In genomic region chr10:6202098-6202683, GRCh38 we compare ENCODE assay signal across 8 cellular contexts. TPM values are rescaled to one million over a fixed set of nuclear protein-coding genes. Genes with fewer than 3 reads are reported as not detected.
DNase-seq lines count a peak whose midpoint lies in the region; ATAC-seq, FAIRE-seq and TF ChIP-seq lines count a peak whose summit lies in the region.

No MANE protein-coding gene starts in this region.

- no peak for TF ChIP-seq RAD21 in HepG2 (CRISPR knock-in tag; IDR thresholded peaks at IDR 0.05)

- DNase-seq in ascending aorta (ENCODE audit: low spot score in 2 of 2) (peak in 1 of 2 donors; percentile 78), HepG2 (ENCODE audit: low spot score) (no peak), testis (no peak), NCI-H2171 treated with DMSO at 0.1 percent for 48 hours (lab: John Stamatoyannopoulos, UW) (no peak), HUDEP-2 (lab: John Stamatoyannopoulos, UW; ENCODE audit: unreplicated experiment in 76 of 76) (no peak), EL (no peak)

- peak; percentile 3 for ATAC-seq in HG03060 (IDR thresholded peaks at IDR 0.05; ENCODE audit: low read depth, unreplicated experiment)
- peak; percentile 37 for ATAC-seq in HepG2

- peak overlapping the region; percentile 98 for H3K4me2 ChIP-seq in HepG2 (ENCODE audit: low read depth, low read length)

- peaks cover under 1 to 41% of the 10 kb centered on the region in 2 donors for H3K4me1 ChIP-seq in ascending aorta
- H3K4me1 ChIP-seq in HepG2 (ENCODE audit: insufficient read depth, low read length): peaks cover 36% of the 10 kb centered on the region
- peaks cover 26% of the 10 kb centered on the region for H3K4me1 ChIP-seq in testis

- no peaks in the 10 kb centered on the region for H3K27me3 ChIP-seq in ascending aorta
- peaks cover 0 to 11% of the 10 kb centered on the region in 2 experiments; a peak in 1 of 5 replicates for H3K27me3 ChIP-seq in HepG2 (ENCODE audit: control insufficient read depth in 1 of 2, insufficient read depth in 2 of 2, low read length in 2 of 2)
- H3K27me3 ChIP-seq in testis: no peaks in the 10 kb centered on the region

- in situ Hi-C loops in HepG2 (cut with HindIII; ENCODE audit: extremely low pct_ligation_motif_present, low pct_unique_long_range_greater_than_20kb): loop anchor here (5.0 kb wide), 1 partner anchor 200 kb away; no protein-coding TSS in a partner anchor

- no peaks in the 10 kb centered on the region for H3K36me3 ChIP-seq in ascending aorta
- peaks cover 0 to 2% of the 10 kb centered on the region in 2 experiments; a peak in 1 of 5 replicates for H3K36me3 ChIP-seq in HepG2 (replicated peaks in 1 of 2; ENCODE audit: control insufficient read depth in 1 of 2, insufficient read depth in 2 of 2, low read length in 2 of 2)
- H3K36me3 ChIP-seq in testis (ENCODE audit: low read depth, missing control alignments): no peaks in the 10 kb centered on the region

- intact Hi-C loops in ascending aorta (cut with DNase I) (loop anchor here (1.0 to 5.0 kb wide), 8 partner anchors 21 to 255 kb away; partner anchors contain the start of gene RBM17), HepG2 (cut with micrococcal nuclease; ENCODE audit: unreplicated experiment) (loop anchor here (1.0 to 5.0 kb wide), 2 partner anchors 75 to 199 kb away; no protein-coding TSS in a partner anchor), testis (cut with DNase I; ENCODE audit: low total_unique reads) (loop anchor here (5.0 to 10.0 kb wide), 2 partner anchors 40 to 203 kb away; no protein-coding TSS in a partner anchor)

- CTCF ChIA-PET in HepG2 (lab: Yijun Ruan, JAX; ENCODE audit: low intra/inter-chr PET ratio, low total read pairs): interaction anchor here (2.0 to 2.1 kb wide), 2 partner anchors 114 to 200 kb away, joined by 5 to 22 read pairs; partner anchors contain the start of gene RBM17

- H3K4me3 ChIP-seq in ascending aorta: peak overlapping the region; percentile 92 to 97
- H3K4me3 ChIP-seq in HepG2 (replicated peaks in 1 of 3; ENCODE audit: insufficient read depth in 1 of 3, low read depth in 2 of 3, low read length in 3 of 3): peak overlapping the region; percentile 42 to 79 (median 71)
- H3K4me3 ChIP-seq in testis: peak overlapping the region; percentile 75 to 81

- FAIRE-seq in HepG2 (lab: Jason Lieb, UNC): no peak

- peak overlapping the region; percentile 49 for H3K9ac ChIP-seq in HepG2 (ENCODE audit: insufficient read depth, low read depth, low read length)

- TF ChIP-seq POLR2A in HepG2 (IDR thresholded peaks at IDR 0.05; ENCODE audit: insufficient read depth in 1 of 2, low read depth in 2 of 2, low read length in 2 of 2) (no peak), testis (IDR thresholded peaks at IDR 0.05) (no peak)

- 3% methylated on average over 13 of the region's 29 CpGs for WGBS in HepG2 (ENCODE audit: low lambda C conversion rate)
- WGBS in testis, 2 donors: 0% methylated on average over 2 to 25 of the region's 29 CpGs

- H4K20me1 ChIP-seq in HepG2 (ENCODE audit: insufficient read depth, low read length): peaks cover 5% of the 10 kb centered on the region; the same call in 1 of the 2 replicates

- H3K9me3 ChIP-seq in ascending aorta: no peaks in the 10 kb centered on the region
- no peaks in the 10 kb centered on the region for H3K9me3 ChIP-seq in HepG2 (ENCODE audit: low read length)
- no peaks in the 10 kb centered on the region for H3K9me3 ChIP-seq in testis

- peaks cover 12% of the 10 kb centered on the region for H3K79me2 ChIP-seq in HepG2 (ENCODE audit: insufficient read depth, low read length)

- no peak for TF ChIP-seq EP300 in HepG2 (IDR thresholded peaks at IDR 0.05; ENCODE audit: low read depth in 2 of 2, low read length in 2 of 2)
- TF ChIP-seq EP300 in HepG2 (CRISPR knock-in tag; IDR thresholded peaks at IDR 0.05; ENCODE audit: borderline replicate concordance): no peak

- BruUV-seq in HepG2 (replicated peaks; lab: Mats Ljungman, UMichigan): no TSS peak

- POLR2A ChIA-PET in HepG2 (lab: Yijun Ruan, JAX): interaction anchor here (0.8 kb wide), 2 partner anchors 77 to 200 kb away, joined by 3 to 4 read pairs; no protein-coding TSS in a partner anchor

- peak overlapping the region; percentile 46 for H3K27ac ChIP-seq in C4-2B
- peak overlapping the region; percentile 96 to 99 for H3K27ac ChIP-seq in ascending aorta
- no peak overlapping the region for H3K27ac ChIP-seq in HepG2 (ENCODE audit: extremely low read length, insufficient read depth, low read length)
- H3K27ac ChIP-seq in testis: peak overlapping the region; percentile 1 to 91

- TF ChIP-seq CTCF in C4-2B (conservative IDR thresholded peaks at IDR 0.05) (no peak), ascending aorta (IDR thresholded peaks at IDR 0.05) (no peak), HepG2 (CRISPR knock-in tag; IDR thresholded peaks at IDR 0.05) (no peak), testis (IDR thresholded peaks at IDR 0.05) (no peak)

- no peak overlapping the region for H2AFZ ChIP-seq in HepG2 (ENCODE audit: low read length)

TF ChIP-seq in HepG2, 621 proteins besides CTCF, POLR2A, EP300 and RAD21 (continues in another document):
- TF ChIP-seq, protein P1, sequence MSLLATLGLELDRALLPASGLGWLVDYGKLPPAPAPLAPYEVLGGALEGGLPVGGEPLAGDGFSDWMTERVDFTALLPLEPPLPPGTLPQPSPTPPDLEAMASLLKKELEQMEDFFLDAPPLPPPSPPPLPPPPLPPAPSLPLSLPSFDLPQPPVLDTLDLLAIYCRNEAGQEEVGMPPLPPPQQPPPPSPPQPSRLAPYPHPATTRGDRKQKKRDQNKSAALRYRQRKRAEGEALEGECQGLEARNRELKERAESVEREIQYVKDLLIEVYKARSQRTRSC (CRISPR knock-in tag; IDR thresholded peaks at IDR 0.05; ENCODE audit: low read depth): peak; percentile 10; the same call in 1 of the 2 replicates
- TF ChIP-seq FLYWCH1 (CRISPR knock-in tag; IDR thresholded peaks at IDR 0.05) (no peak), KLF6 (CRISPR knock-in tag; IDR thresholded peaks at IDR 0.05) (no peak), ZBTB7A (CRISPR knock-in tag; IDR thresholded peaks at IDR 0.05) (peak; percentile 41; the same call in 1 of the 2 replicates), REL (CRISPR knock-in tag; conservative IDR thresholded peaks at IDR 0.05) (0 out of 2 replicates have a peak, but pooled peaks have one; percentile 14), ZNF33B (CRISPR knock-in tag; IDR thresholded peaks at IDR 0.05) (no peak), XRCC5 (optimal IDR thresholded peaks at IDR 0.05; ENCODE audit: low read length) (no peak), ZNF615 (CRISPR knock-in tag; IDR thresholded peaks at IDR 0.05; ENCODE audit: borderline replicate concordance) (0 out of 2 replicates have a peak, but pooled peaks have one; percentile 38), ZFP90 (CRISPR knock-in tag; IDR thresholded peaks at IDR 0.05; ENCODE audit: borderline replicate concordance) (no peak)
- TF ChIP-seq, protein P2, sequence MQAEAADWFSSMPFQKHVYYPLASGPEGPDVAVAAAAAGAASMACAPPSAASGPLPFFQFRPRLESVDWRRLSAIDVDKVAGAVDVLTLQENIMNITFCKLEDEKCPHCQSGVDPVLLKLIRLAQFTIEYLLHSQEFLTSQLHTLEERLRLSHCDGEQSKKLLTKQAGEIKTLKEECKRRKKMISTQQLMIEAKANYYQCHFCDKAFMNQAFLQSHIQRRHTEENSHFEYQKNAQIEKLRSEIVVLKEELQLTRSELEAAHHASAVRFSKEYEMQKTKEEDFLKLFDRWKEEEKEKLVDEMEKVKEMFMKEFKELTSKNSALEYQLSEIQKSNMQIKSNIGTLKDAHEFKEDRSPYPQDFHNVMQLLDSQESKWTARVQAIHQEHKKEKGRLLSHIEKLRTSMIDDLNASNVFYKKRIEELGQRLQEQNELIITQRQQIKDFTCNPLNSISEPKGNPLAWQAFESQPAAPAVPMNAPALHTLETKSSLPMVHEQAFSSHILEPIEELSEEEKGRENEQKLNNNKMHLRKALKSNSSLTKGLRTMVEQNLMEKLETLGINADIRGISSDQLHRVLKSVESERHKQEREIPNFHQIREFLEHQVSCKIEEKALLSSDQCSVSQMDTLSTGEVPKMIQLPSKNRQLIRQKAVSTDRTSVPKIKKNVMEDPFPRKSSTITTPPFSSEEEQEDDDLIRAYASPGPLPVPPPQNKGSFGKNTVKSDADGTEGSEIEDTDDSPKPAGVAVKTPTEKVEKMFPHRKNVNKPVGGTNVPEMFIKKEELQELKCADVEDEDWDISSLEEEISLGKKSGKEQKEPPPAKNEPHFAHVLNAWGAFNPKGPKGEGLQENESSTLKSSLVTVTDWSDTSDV (CRISPR knock-in tag; IDR thresholded peaks at IDR 0.05): no peak

RNA-seq across cellular contexts. Expression of gene PFKFB3, which starts 0.5 kb away (rescaled TPM):
- 68.0 TPM for total RNA-seq in ascending aorta
- 0.87 and 1.2 TPM in 2 replicates for total RNA-seq in HepG2 (2016; rRNA removed; fragmentation: Illumina TruSeq; extraction: Trizol)
- 0.18 and 0.20 TPM in 2 replicates for total RNA-seq in HepG2 (2016; cell fraction: cytosol; rRNA removed; fragmentation: Illumina TruSeq; extraction: Trizol; ENCODE audit: low read depth)
- total RNA-seq in HepG2 (2016; cell fraction: insoluble cytoplasmic fraction; rRNA removed; fragmentation: Illumina TruSeq; extraction: Trizol): 0.36 and 0.80 TPM in 2 replicates
- total RNA-seq in HepG2 (2016; cell fraction: membrane; rRNA removed; fragmentation: Illumina TruSeq; extraction: Trizol): 0.34 and 0.37 TPM in 2 replicates
- total RNA-seq in HepG2 (2016; cell fraction: nucleus; rRNA removed; fragmentation: Illumina TruSeq; extraction: Trizol): 0.88 and 1.3 TPM in 2 replicates
- polyA plus RNA-seq in HepG2 (2011; rRNA removed): 10.9 and 13.3 TPM in 2 replicates
- 3.7 and 4.8 TPM in 2 replicates for polyA plus RNA-seq in HepG2 (2011; cell fraction: cytosol; rRNA removed)
- polyA plus RNA-seq in HepG2 (2011; cell fraction: nucleus; rRNA removed): 27.2 and 51.8 TPM in 2 replicates
- polyA plus RNA-seq in HepG2 (2012): 9.2 and 16.4 TPM in 2 replicates
- polyA plus RNA-seq in HepG2 (2016; cell fraction: cytosol; fragmentation: Illumina TruSeq; extraction: Trizol; ENCODE audit: low read depth): 0.06 and 0.09 TPM in 2 replicates
- 0.51 and 0.97 TPM in 2 replicates for polyA plus RNA-seq in HepG2 (2016; cell fraction: insoluble cytoplasmic fraction; fragmentation: Illumina TruSeq; extraction: Trizol; ENCODE audit: low read depth)
- polyA plus RNA-seq in HepG2 (2016; cell fraction: membrane; fragmentation: Illumina TruSeq; extraction: Trizol; ENCODE audit: low read depth): 0.21 and 0.44 TPM in 2 replicates
- 1.6 and 4.3 TPM in 2 replicates for polyA plus RNA-seq in HepG2 (2016; cell fraction: nucleus; fragmentation: Illumina TruSeq; extraction: Trizol; ENCODE audit: insufficient read depth, low read depth)
- polyA minus RNA-seq in HepG2 (2011; rRNA and poly(A)+ RNA removed; ENCODE audit: low replicate concordance): 10.8 and 22.0 TPM in 2 replicates
- 4.5 and 7.2 TPM in 2 replicates for polyA minus RNA-seq in HepG2 (2011; cell fraction: cytosol; rRNA and poly(A)+ RNA removed)
- 12.1 and 13.3 TPM in 2 replicates for polyA minus RNA-seq in HepG2 (2011; cell fraction: nucleus; rRNA and poly(A)+ RNA removed)
- 10 to 100 TPM; 53.9 to 65.3 TPM for total RNA-seq in testis
- polyA plus RNA-seq in testis (ENCODE audit: insufficient read depth, low read depth, low replicate concordance): 31.7 TPM

Comparison
In these comparisons a context has a peak if more than half of its experiments do, and no peak if none do; other contexts are left out.
1. RNA of gene PFKFB3, which starts 0.5 kb away (total RNA-seq): 68.0 TPM in ascending aorta (single experiment) and 53.9 to 65.3 TPM in testis; 0.18 to 1.3 TPM in HepG2; every median in the first group is over 10 times any median in the second.
2. Peak in every context shown above with its lines, with median percentiles within 50 percentile points of each other: H3K4me3 ChIP-seq.